In genomic region chr9:92808726-92809451, GRCh38 we compare ENCODE assay signal across 8 cellular contexts. TPM values are rescaled to one million over a fixed set of nuclear protein-coding genes. Genes with fewer than 3 reads are reported as not detected.
DNase-seq lines count a peak whose midpoint lies in the region; ATAC-seq, FAIRE-seq and TF ChIP-seq lines count a peak whose summit lies in the region.

No MANE protein-coding gene starts in this region.

- DNase-seq in D721Med (ENCODE audit: insufficient read length, low spot score) (peak; percentile 52), HPDE6-E6E7 (ENCODE audit: extremely low spot score) (peak; percentile 60), RWPE2 (ENCODE audit: low spot score) (peak; percentile 79), adipocyte (ENCODE audit: low read depth) (peak; percentile 90), left cardiac atrium (peak; percentile 79), psoas muscle (peak; percentile 75 to 83), NCI-H446 treated with DMSO at 0.1 percent for 48 hours (lab: John Stamatoyannopoulos, UW) (no peak)

- H3K27ac ChIP-seq in RWPE2 (ENCODE audit: poor library complexity, severe bottlenecking) (no peak overlapping the region), psoas muscle (no peak overlapping the region)

- no peaks in the 10 kb centered on the region for H3K9me3 ChIP-seq in RWPE2 (ENCODE audit: severe bottlenecking)
- H3K9me3 ChIP-seq in adipocyte (ENCODE audit: control insufficient read depth, low read length) = no peaks in the 10 kb centered on the region
- H3K9me3 ChIP-seq in psoas muscle = no peaks in the 10 kb centered on the region

- H3K36me3 ChIP-seq in RWPE2 (ENCODE audit: low read depth) (no peaks in the 10 kb centered on the region), adipocyte (ENCODE audit: control insufficient read depth, insufficient read depth, low read length, severe bottlenecking) (no peaks in the 10 kb centered on the region), psoas muscle (ENCODE audit: insufficient read depth in 1 of 2, low read depth in 1 of 2) (no peaks in the 10 kb centered on the region)

- FAIRE-seq in D721Med (lab: Jason Lieb, UNC) = no peak

- H3K4me3 ChIP-seq in RWPE2 (ENCODE audit: severe bottlenecking) (no peak overlapping the region), adipocyte (ENCODE audit: low read length) (peak overlapping the region; percentile 46), psoas muscle (peak overlapping the region; percentile 40)

- no peak overlapping the region for H3K9ac ChIP-seq in adipocyte (ENCODE audit: low read length)

- ATAC-seq in RWPE2 (ENCODE audit: low read depth) = peak; percentile 81
- ATAC-seq in left cardiac atrium = peak; percentile 89 to 94
- ATAC-seq in psoas muscle = peak; percentile 59 to 86 (median 78)
- ATAC-seq in HG02981 (IDR thresholded peaks at IDR 0.05; ENCODE audit: unreplicated experiment) = no peak

- H3K27me3 ChIP-seq in RWPE2 (ENCODE audit: insufficient read depth, poor library complexity, severe bottlenecking) (peaks cover 77% of the 10 kb centered on the region), adipocyte (replicated peaks; ENCODE audit: control insufficient read depth, insufficient read depth, low read length) (peaks cover 61% of the 10 kb centered on the region), psoas muscle (ENCODE audit: insufficient read depth in 3 of 3, low read length in 2 of 3) (peaks cover 0 to 94% (median 35%) of the 10 kb centered on the region in 3 donors)

- peak; percentile 6 for TF ChIP-seq CTCF in D721Med (IDR thresholded peaks at IDR 0.05; ENCODE audit: insufficient read depth, missing control alignments)
- peak; percentile 23 for TF ChIP-seq CTCF in RWPE2 (IDR thresholded peaks at IDR 0.05; ENCODE audit: poor library complexity, severe bottlenecking)
- TF ChIP-seq CTCF in psoas muscle (IDR thresholded peaks at IDR 0.05) = peak; percentile 9

- 1 to 2% (median 1%) methylated on average over 59 to 60 of the region's 60 CpGs for WGBS in psoas muscle, 3 donors

- intact Hi-C loops in left cardiac atrium (cut with DNase I) = no loop called here
- intact Hi-C loops in psoas muscle (cut with DNase I) = no loop called here

- H3K4me1 ChIP-seq in RWPE2 (ENCODE audit: insufficient read depth, poor library complexity, severe bottlenecking) (no peaks in the 10 kb centered on the region), adipocyte (ENCODE audit: control insufficient read depth, insufficient read depth, low read length) (peaks cover 2% of the 10 kb centered on the region), psoas muscle (peaks cover 24% of the 10 kb centered on the region)

RNA-seq across cellular contexts. Expression of gene BICD2, which starts 44.3 kb away (rescaled TPM):
- 10 to 100 TPM; 31.0 to 36.6 TPM for total RNA-seq in left cardiac atrium
- 10 to 100 TPM; 21.6 to 32.1 (median 26.0) TPM for total RNA-seq in psoas muscle
- polyA plus RNA-seq in psoas muscle = 10 to 100 TPM; 22.4 to 44.4 (median 43.6) TPM
